In genomic region chr17:38327936-38328335, GRCh38 we compare ENCODE assay signal across 18 cellular contexts. TPM values are rescaled to one million over a fixed set of nuclear protein-coding genes. Genes with fewer than 3 reads are reported as not detected.
"Had no signal": no experiment of that assay in that cellular context is flagged by ENCODE, and none has a peak within 500 bp of the region (broad histone marks: within the 10 kb centered on the region; RNA-seq: fewer than 3 reads in every experiment).

No MANE protein-coding gene starts in this region.

- H3K27ac ChIP-seq: brain microvascular endothelial cell, neutrophil, skin epidermis, transverse colon had no signal

- H3K36me3 Mint-ChIP-seq: activated naive CD8-positive, alpha-beta T cell had no signal

- H3K27ac Mint-ChIP-seq: activated CD4-positive, alpha-beta memory T cell treated with anti-CD3 and anti-CD28 coated beads for 36 hours; activated naive CD8-positive, alpha-beta T cell had no signal

- H3K4me1 ChIP-seq: transverse colon had no signal

- ATAC-seq: effector memory CD8-positive, alpha-beta T cell; gastroesophageal sphincter; heart right ventricle had no signal

- H3K36me3 ChIP-seq: neutrophil had no signal

- H3K9me3 Mint-ChIP-seq: activated CD4-positive, alpha-beta memory T cell treated with anti-CD3 and anti-CD28 coated beads for 36 hours; activated T-cell treated with anti-CD3 and anti-CD28 coated beads, Interleukin-2, amount 50 U/mL, for 24 hours; effector memory CD8-positive, alpha-beta T cell; naive B cell had no signal

- H3K4me3 Mint-ChIP-seq: activated CD4-positive, alpha-beta memory T cell treated with anti-CD3 and anti-CD28 coated beads for 36 hours; activated naive CD8-positive, alpha-beta T cell; activated T-cell treated with anti-CD3 and anti-CD28 coated beads, Interleukin-2, amount 50 U/mL, for 24 hours; effector memory CD8-positive, alpha-beta T cell; naive B cell had no signal

- H3K27me3 Mint-ChIP-seq: activated naive CD8-positive, alpha-beta T cell had no signal

- H3K27me3 ChIP-seq: brain microvascular endothelial cell, neutrophil had no signal

- H3K4me3 ChIP-seq: gastroesophageal sphincter, heart right ventricle, skin epidermis, transverse colon had no signal

- DNase-seq: activated CD4-positive, alpha-beta memory T cell treated with anti-CD3 and anti-CD28 coated beads for 36 hours; activated T-cell treated with anti-CD3 and anti-CD28 coated beads, Interleukin-2, amount 50 U/mL, for 24 hours; amygdala; brain microvascular endothelial cell; dermis blood vessel endothelial cell; effector memory CD8-positive, alpha-beta T cell; erythroblast; heart right ventricle; mammary epithelial cell; naive B cell; stimulated activated CD4-positive, alpha-beta T cell treated with anti-CD3 and anti-CD28 coated beads, Interleukin-4, amount 100 ng/mL, for 4 hours; stimulated activated naive CD4-positive, alpha-beta T cell treated with Interleukin-2 at 50 U/mL for 16 hours; T1000; transverse colon had no signal

- H3K9me3 ChIP-seq: gastroesophageal sphincter, heart right ventricle, neutrophil, transverse colon had no signal

RNA-seq across cellular contexts. Expression of gene GPR179, which starts 15.8 kb away (rescaled TPM):
- total RNA-seq: dermis blood vessel endothelial cell, mammary epithelial cell had no signal
